ENCODE assay signal across 8 cellular contexts in genomic region chr2:55009277-55010055, GRCh38. TPM values are rescaled to one million over a fixed set of nuclear protein-coding genes. Genes with fewer than 3 reads are reported as not detected.
DNase-seq lines count a peak whose midpoint lies in the region; ATAC-seq and TF ChIP-seq lines count a peak whose summit lies in the region.

No MANE protein-coding gene starts in this region.

- H3K36me3 Mint-ChIP-seq in brain (peaks cover 4% of the 10 kb centered on the region), osteocyte (ENCODE audit: unreplicated experiment) (no peaks in the 10 kb centered on the region)

- peak overlapping the region; percentile 77 to 92 (median 81) for H3K4me3 Mint-ChIP-seq in brain
- H3K4me3 Mint-ChIP-seq in osteocyte (ENCODE audit: unreplicated experiment) = peak overlapping the region; percentile 69

- no peak for DNase-seq in GM12864 (ENCODE audit: low read depth)
- DNase-seq in osteocyte (ENCODE audit: extremely low spot score, unreplicated experiment) = no peak
- DNase-seq in amygdala (lab: John Stamatoyannopoulos, UW) = no peak
- DNase-seq in lower leg skin (ENCODE audit: low spot score in 2 of 2) = no peak
- no peak for DNase-seq in DMS153 treated with DMSO at 0.1 percent for 48 hours (lab: John Stamatoyannopoulos, UW; ENCODE audit: unreplicated experiment)

- H3K9me3 Mint-ChIP-seq in brain (no peaks in the 10 kb centered on the region), osteocyte (ENCODE audit: unreplicated experiment) (no peaks in the 10 kb centered on the region)

- TF ChIP-seq CTCF in GM12864 (IDR thresholded peaks at IDR 0.05; ENCODE audit: low read depth, low read length, missing control alignments) (no peak), brain (conservative IDR thresholded peaks at IDR 0.05) (no peak), osteocyte (IDR thresholded peaks at IDR 0.05) (no peak), lower leg skin (IDR thresholded peaks at IDR 0.05) (no peak)

- no peak for TF ChIP-seq POLR2A in lower leg skin (IDR thresholded peaks at IDR 0.05)

- H3K4me1 Mint-ChIP-seq in brain (peaks cover 98% of the 10 kb centered on the region), osteocyte (ENCODE audit: unreplicated experiment) (peaks cover 96% of the 10 kb centered on the region)

- intact Hi-C loops in lower leg skin (cut with DNase I; ENCODE audit: low total_unique reads) = loop anchor here (10.0 kb wide), 1 partner anchor 155 kb away; no protein-coding TSS in a partner anchor

- peak overlapping the region; percentile 35 for H3K4me3 ChIP-seq in GM12864 (ENCODE audit: low read depth, low read length)
- no peak overlapping the region for H3K4me3 ChIP-seq in lower leg skin (ENCODE audit: low read depth, poor library complexity, severe bottlenecking)

- H3K27ac Mint-ChIP-seq in brain = peak overlapping the region; percentile 6 to 96 (median 91)
- peak overlapping the region; percentile 80 for H3K27ac Mint-ChIP-seq in osteocyte (ENCODE audit: unreplicated experiment)

- ATAC-seq in HG02973 (IDR thresholded peaks at IDR 0.05; ENCODE audit: unreplicated experiment) (peak; percentile 19), HG03457 (IDR thresholded peaks at IDR 0.05; ENCODE audit: unreplicated experiment) (no peak)

- H3K27me3 Mint-ChIP-seq in brain (no peaks in the 10 kb centered on the region), osteocyte (ENCODE audit: unreplicated experiment) (no peaks in the 10 kb centered on the region)

- WGBS in lower leg skin, 2 donors = 14% methylated on average over 7 of the region's 7 CpGs

RNA-seq across cellular contexts. Expression of gene RTN4, which starts 40.8 kb away (rescaled TPM):
- 228 TPM for polyA plus RNA-seq in brain (ENCODE audit: insufficient read depth, low read depth, low replicate concordance)
- total RNA-seq in osteocyte = 532 and 603 TPM in 2 replicates
- total RNA-seq in lower leg skin = 100 to 1,000 TPM; 249 to 292 (median 276) TPM
